Comparison of ENCODE assay signal across 8 cellular contexts in the genomic region with DNA sequence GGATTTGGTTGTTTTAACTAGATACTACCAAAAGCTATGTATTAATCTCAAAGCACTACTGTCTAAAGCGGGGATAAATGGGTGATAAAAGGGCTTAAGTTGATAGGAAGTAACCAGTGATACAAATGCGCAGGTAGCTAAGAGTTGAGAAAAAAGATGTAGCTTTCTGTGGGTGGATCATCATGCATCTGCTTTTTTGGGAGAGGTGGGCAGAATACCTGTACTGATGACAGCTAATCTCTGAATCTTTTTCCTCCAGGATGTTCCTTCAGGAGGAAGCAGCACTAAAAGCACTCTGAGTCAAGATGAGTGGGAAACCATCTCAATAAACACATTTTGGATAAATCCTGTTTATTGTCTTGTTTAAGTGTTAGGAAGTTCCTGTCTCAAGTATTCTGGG. TPM values are rescaled to one million over a fixed set of nuclear protein-coding genes. Genes with fewer than 3 reads are reported as not detected.
DNase-seq lines count a peak whose midpoint lies in the region; ATAC-seq, FAIRE-seq and TF ChIP-seq lines count a peak whose summit lies in the region.

No MANE protein-coding gene starts in this region.

- ATAC-seq in left ventricle myocardium superior (no peak), GM12878 (no peak), memory B cell (ENCODE audit: low read depth) (no peak), GM19351 (IDR thresholded peaks at IDR 0.05; ENCODE audit: unreplicated experiment) (no peak)

- peaks cover 31% of the 10 kb centered on the region for H3K36me3 Mint-ChIP-seq in memory B cell

- no peak for TF ChIP-seq CTCF in cardiac muscle cell (IDR thresholded peaks at IDR 0.05; ENCODE audit: low read depth, low read length)
- no peak for TF ChIP-seq CTCF in GM12878 (IDR thresholded peaks at IDR 0.05 in 2 of 3, conservative IDR thresholded peaks at IDR 0.05 in 1 of 3; ENCODE audit: control insufficient read depth in 2 of 3, extremely low read depth in 1 of 3, insufficient read depth in 1 of 3, low read depth in 3 of 3, low read length in 3 of 3)

- H3K27ac ChIP-seq in cardiac muscle cell (peak overlapping the region; percentile 39), GM12878 (ENCODE audit: control insufficient read depth, insufficient read depth) (peak overlapping the region; percentile 96), urinary bladder (ENCODE audit: low read depth) (peak overlapping the region; percentile 23)

- H3K27me3 ChIP-seq in cardiac muscle cell (no peaks in the 10 kb centered on the region), GM12878 (replicated peaks in 1 of 2; ENCODE audit: control insufficient read depth in 2 of 2, insufficient read depth in 2 of 2, low read length in 1 of 2) (no peaks in the 10 kb centered on the region)

- DNase-seq in cardiac muscle cell (ENCODE audit: low read depth in 1 of 2, low spot score in 1 of 2) (no peak), left ventricle myocardium superior (no peak), GM12878 (ENCODE audit: low read depth, low spot score) (no peak), memory B cell (ENCODE audit: low spot score in 2 of 2) (no peak), occipital lobe (lab: John Stamatoyannopoulos, UW) (no peak), NCI-H510A (lab: John Stamatoyannopoulos, UW) (no peak)

- H3K4me1 Mint-ChIP-seq in memory B cell: peaks cover 22% of the 10 kb centered on the region

- intact Hi-C loops in left ventricle myocardium superior (cut with micrococcal nuclease): loop anchor here (10.0 kb wide), 1 partner anchor 193 kb away; no protein-coding TSS in a partner anchor
- intact Hi-C loops in GM12878 (cut with micrococcal nuclease; ENCODE audit: unreplicated experiment): loop anchor here (2.0 to 5.0 kb wide), 2 partner anchors 190 to 281 kb away; partner anchors contain the start of gene HAX1

- RAD21 ChIA-PET in GM12878 (lab: Charles Lee; ENCODE audit: unreplicated experiment): interaction anchor here (1.4 to 2.3 kb wide), 2 partner anchors 13 to 25 kb away, joined by 3 to 10 read pairs; partner anchors contain the start of gene CREB3L4

- H3K79me2 ChIP-seq in GM12878 (ENCODE audit: control insufficient read depth, insufficient read depth, low read length): peaks cover 25% of the 10 kb centered on the region

- H3K27me3 Mint-ChIP-seq in memory B cell: no peaks in the 10 kb centered on the region

- SMC1A ChIA-PET in GM12878 (lab: Charles Lee; ENCODE audit: uncharacterized antibody, unreplicated experiment): interaction anchor here (1.1 to 1.5 kb wide), 4 partner anchors 17 to 227 kb away, joined by 3 to 5 read pairs (median 4); no protein-coding TSS in a partner anchor

- 68% methylated on average over 2 of the region's 2 CpGs for WGBS in GM12878 (ENCODE audit: insufficient coverage, insufficient replicate concordance, low lambda C conversion rate, missing lambda C conversion rate)
- 91% methylated on average over 2 of the region's 2 CpGs for WGBS in urinary bladder

- CTCF ChIA-PET in GM12878 (lab: Yijun Ruan, JAX): interaction anchor here (1.4 kb wide), 1 partner anchor 481 kb away, joined by 3 read pairs; no protein-coding TSS in a partner anchor

- POLR2A ChIA-PET in GM12878 (lab: Charles Lee): interaction anchor here (0.6 to 3.8 kb wide), 7 partner anchors 8 to 199 kb away, joined by 3 to 26 read pairs (median 3); partner anchors contain the start of gene JTB

- H4K20me1 ChIP-seq in GM12878 (ENCODE audit: control insufficient read depth, insufficient read depth): no peaks in the 10 kb centered on the region

- H3K9me3 ChIP-seq in cardiac muscle cell (ENCODE audit: low read depth): no peaks in the 10 kb centered on the region
- H3K9me3 ChIP-seq in GM12878 (replicated peaks; ENCODE audit: control insufficient read depth, insufficient read depth, low read length): no peaks in the 10 kb centered on the region

- TF ChIP-seq EP300 in GM12878 (IDR thresholded peaks at IDR 0.05; ENCODE audit: borderline replicate concordance in 1 of 2, control insufficient read depth in 1 of 2, low read depth in 2 of 2, low read length in 2 of 2): no peak

- peak overlapping the region; percentile 100 for H3K27ac Mint-ChIP-seq in memory B cell

- no peak for TF ChIP-seq RAD21 in GM12878 (IDR thresholded peaks at IDR 0.05; ENCODE audit: insufficient read depth, low read depth, low read length)

- H3K4me3 Mint-ChIP-seq in memory B cell: peak overlapping the region; percentile 98

- no peak overlapping the region for H2AFZ ChIP-seq in GM12878 (ENCODE audit: control insufficient read depth, low read depth, low read length)

- peak overlapping the region; percentile 89 for H3K4me2 ChIP-seq in GM12878 (ENCODE audit: control insufficient read depth, insufficient read depth)

- H3K4me3 ChIP-seq in cardiac muscle cell: peak overlapping the region; percentile 82
- peak overlapping the region; percentile 86 for H3K4me3 ChIP-seq in GM12878
- H3K4me3 ChIP-seq in urinary bladder (ENCODE audit: low read depth, low read length): peak overlapping the region; percentile 84

- peak overlapping the region; percentile 98 for H3K9ac ChIP-seq in GM12878 (ENCODE audit: control insufficient read depth, insufficient read depth, low read length)

- H3K36me3 ChIP-seq in cardiac muscle cell: peaks cover 16% of the 10 kb centered on the region
- peaks cover 0 to 16% of the 10 kb centered on the region in 2 experiments; a peak in 3 of 4 replicates for H3K36me3 ChIP-seq in GM12878 (ENCODE audit: control insufficient read depth in 2 of 2, insufficient read depth in 2 of 2, low read length in 1 of 2)
- peaks cover 4% of the 10 kb centered on the region for H3K36me3 ChIP-seq in urinary bladder (ENCODE audit: insufficient read depth)

- no peak for FAIRE-seq in GM12878 (lab: Jason Lieb, UNC)

- in situ Hi-C loops in GM12878 (cut with MboI): loop anchor here (5.0 to 10.0 kb wide), 2 partner anchors 280 to 487 kb away; partner anchors contain the start of gene HAX1

- H3K4me1 ChIP-seq in cardiac muscle cell (ENCODE audit: low read depth): peaks cover 8% of the 10 kb centered on the region
- peaks cover 9% of the 10 kb centered on the region for H3K4me1 ChIP-seq in GM12878 (ENCODE audit: control insufficient read depth, insufficient read depth, low read length)
- H3K4me1 ChIP-seq in urinary bladder (ENCODE audit: insufficient read depth): peaks cover 2% of the 10 kb centered on the region

- TF ChIP-seq POLR2A in GM12878 (IDR thresholded peaks at IDR 0.05; ENCODE audit: low read depth, low read length): no peak

- H3K9me3 Mint-ChIP-seq in memory B cell: no peaks in the 10 kb centered on the region

- no TSS peak for BruUV-seq in GM12878 (replicated peaks; lab: Mats Ljungman, UMichigan)

RNA-seq across cellular contexts. Expression of gene RPS27, which starts 1.2 kb away (rescaled TPM):
- 1,187 and 1,533 TPM in 2 replicates for total RNA-seq in cardiac muscle cell
- polyA plus RNA-seq in cardiac muscle cell: 1,020 and 1,321 TPM in 2 replicates
- 917 TPM for total RNA-seq in left ventricle myocardium superior
- total RNA-seq in GM12878 (2013; cell fraction: nucleolus; rRNA removed): 225 and 307 TPM in 2 replicates
- 5,288 and 5,830 TPM in 2 replicates for total RNA-seq in GM12878 (2014; rRNA removed)
- total RNA-seq in GM12878 (2014; rRNA removed; fragmentation: Illumina TruSeq; extraction: Trizol): 9,122 and 9,683 TPM in 2 replicates
- total RNA-seq in GM12878 (2021): 2,708 and 2,801 TPM in 2 replicates
- polyA plus RNA-seq in GM12878 (2011; ENCODE audit: low read depth): 7,877 TPM
- 8,626 and 8,787 TPM in 2 replicates for polyA plus RNA-seq in GM12878 (2011; rRNA removed)
- polyA plus RNA-seq in GM12878 (2011; cell fraction: cytosol; rRNA removed): 5,415 and 5,719 TPM in 2 replicates
- polyA plus RNA-seq in GM12878 (2011; cell fraction: nucleus; rRNA removed): 1,388 and 2,538 TPM in 2 replicates
- 15,754 and 16,740 TPM in 2 replicates for polyA plus RNA-seq in GM12878 (2012)
- 13,800 and 18,255 TPM in 2 replicates for polyA plus RNA-seq in GM12878 (2014; fragmentation: Illumina TruSeq; extraction: Trizol)
- over 10,000 TPM in 1 of 2 experiments, 1,000 to 10,000 TPM in 1; 9,903 to 14,234 TPM for polyA plus RNA-seq in GM12878 (2014; fragmentation: Nextera tagmentation; extraction: Ambion mirVana)
- polyA plus RNA-seq in GM12878 (2014; rRNA removed): 8,943 and 9,277 TPM in 2 replicates
- polyA plus RNA-seq in GM12878 (2016; fragmentation: Nextera tagmentation; extraction: Ambion mirVana): 1,000 to 10,000 TPM; 3,244 to 3,511 TPM
- polyA minus RNA-seq in GM12878 (2011; rRNA and poly(A)+ RNA removed): 620 and 1,060 TPM in 2 replicates
- 286 and 348 TPM in 2 replicates for polyA minus RNA-seq in GM12878 (2011; cell fraction: cytosol; rRNA and poly(A)+ RNA removed)
- polyA minus RNA-seq in GM12878 (2011; cell fraction: nucleus; rRNA and poly(A)+ RNA removed): 366 and 428 TPM in 2 replicates
- 3,498 TPM for total RNA-seq in urinary bladder
- polyA plus RNA-seq in urinary bladder: 10,997 TPM
- 2,161 TPM for total RNA-seq in occipital lobe

RNA-seq across cellular contexts. Expression of gene RAB13, which starts 5.7 kb away (rescaled TPM):
- 30.6 and 37.6 TPM in 2 replicates for total RNA-seq in cardiac muscle cell
- 90.6 and 108 TPM in 2 replicates for polyA plus RNA-seq in cardiac muscle cell
- total RNA-seq in left ventricle myocardium superior: 55.1 TPM
- 3.7 and 3.8 TPM in 2 replicates for total RNA-seq in GM12878 (2013; cell fraction: nucleolus; rRNA removed)
- 4.6 and 5.9 TPM in 2 replicates for total RNA-seq in GM12878 (2014; rRNA removed)
- total RNA-seq in GM12878 (2014; rRNA removed; fragmentation: Illumina TruSeq; extraction: Trizol): 11.0 and 12.4 TPM in 2 replicates
- total RNA-seq in GM12878 (2021): 20.4 and 22.2 TPM in 2 replicates
- 21.7 TPM for polyA plus RNA-seq in GM12878 (2011; ENCODE audit: low read depth)
- polyA plus RNA-seq in GM12878 (2011; rRNA removed): 0.75 and 0.86 TPM in 2 replicates
- 0.32 and 0.57 TPM in 2 replicates for polyA plus RNA-seq in GM12878 (2011; cell fraction: cytosol; rRNA removed)
- polyA plus RNA-seq in GM12878 (2011; cell fraction: nucleus; rRNA removed): 0.18 and 0.24 TPM in 2 replicates
- polyA plus RNA-seq in GM12878 (2012): 39.2 and 41.9 TPM in 2 replicates
- polyA plus RNA-seq in GM12878 (2014; fragmentation: Illumina TruSeq; extraction: Trizol): 30.7 and 34.1 TPM in 2 replicates
- 10 to 100 TPM in 1 of 2 experiments, 1 to 10 TPM in 1; 7.9 to 17.2 TPM for polyA plus RNA-seq in GM12878 (2014; fragmentation: Nextera tagmentation; extraction: Ambion mirVana)
- 12.7 and 15.5 TPM in 2 replicates for polyA plus RNA-seq in GM12878 (2014; rRNA removed)
- polyA plus RNA-seq in GM12878 (2016; fragmentation: Nextera tagmentation; extraction: Ambion mirVana): 10 to 100 TPM; 16.3 to 19.2 TPM
- polyA minus RNA-seq in GM12878 (2011; rRNA and poly(A)+ RNA removed): 0.29 TPM in 1 of 2 replicates, not detected in the other
- polyA minus RNA-seq in GM12878 (2011; cell fraction: cytosol; rRNA and poly(A)+ RNA removed): 1.1 TPM in 1 of 2 replicates, not detected in the other
- polyA minus RNA-seq in GM12878 (2011; cell fraction: nucleus; rRNA and poly(A)+ RNA removed): 0.48 TPM in 1 of 2 replicates, not detected in the other
- total RNA-seq in urinary bladder: 37.0 TPM
- 192 TPM for polyA plus RNA-seq in urinary bladder
- total RNA-seq in occipital lobe: 7.0 TPM

RNA-seq across cellular contexts. Expression of gene JTB, which starts 14.3 kb away (rescaled TPM):
- total RNA-seq in cardiac muscle cell (161 and 315 TPM in 2 replicates), left ventricle myocardium superior (80.7 TPM), GM12878 (2014; rRNA removed) (265 and 276 TPM in 2 replicates), GM12878 (2014; rRNA removed; fragmentation: Illumina TruSeq; extraction: Trizol) (95.3 and 103 TPM in 2 replicates), GM12878 (2021) (173 and 174 TPM in 2 replicates), urinary bladder (99.5 TPM), occipital lobe (43.0 TPM)
- polyA plus RNA-seq in cardiac muscle cell (137 and 169 TPM in 2 replicates), GM12878 (2011; rRNA removed) (136 and 144 TPM in 2 replicates), GM12878 (2014; fragmentation: Illumina TruSeq; extraction: Trizol) (57.8 and 85.9 TPM in 2 replicates), GM12878 (2014; fragmentation: Nextera tagmentation; extraction: Ambion mirVana) (10 to 100 TPM; 25.0 to 67.7 TPM), GM12878 (2014; rRNA removed) (247 and 255 TPM in 2 replicates), GM12878 (2016; fragmentation: Nextera tagmentation; extraction: Ambion mirVana) (100 to 1,000 TPM; 292 to 298 TPM), urinary bladder (148 TPM)
- 41.3 and 42.6 TPM in 2 replicates for total RNA-seq in GM12878 (2013; cell fraction: nucleolus; rRNA removed)
- polyA plus RNA-seq in GM12878 (2011; ENCODE audit: low read depth): 116 TPM
- 203 and 204 TPM in 2 replicates for polyA plus RNA-seq in GM12878 (2011; cell fraction: cytosol; rRNA removed)
- polyA plus RNA-seq in GM12878 (2011; cell fraction: nucleus; rRNA removed): 103 and 123 TPM in 2 replicates
- polyA plus RNA-seq in GM12878 (2012): 151 and 159 TPM in 2 replicates
- 34.9 and 51.0 TPM in 2 replicates for polyA minus RNA-seq in GM12878 (2011; rRNA and poly(A)+ RNA removed)
- polyA minus RNA-seq in GM12878 (2011; cell fraction: cytosol; rRNA and poly(A)+ RNA removed): 30.6 and 37.3 TPM in 2 replicates
- 20.2 and 24.3 TPM in 2 replicates for polyA minus RNA-seq in GM12878 (2011; cell fraction: nucleus; rRNA and poly(A)+ RNA removed)

RNA-seq across cellular contexts. Expression of gene CREB3L4, which starts 24.1 kb away (rescaled TPM):
- 34.0 and 49.5 TPM in 2 replicates for total RNA-seq in cardiac muscle cell
- polyA plus RNA-seq in cardiac muscle cell: 25.3 and 31.5 TPM in 2 replicates
- total RNA-seq in left ventricle myocardium superior: 5.0 TPM
- total RNA-seq in GM12878 (2013; cell fraction: nucleolus; rRNA removed): 21.5 and 22.0 TPM in 2 replicates
- 14.0 and 15.6 TPM in 2 replicates for total RNA-seq in GM12878 (2014; rRNA removed)
- total RNA-seq in GM12878 (2014; rRNA removed; fragmentation: Illumina TruSeq; extraction: Trizol): 11.6 and 12.2 TPM in 2 replicates
- total RNA-seq in GM12878 (2021): 10.9 and 11.3 TPM in 2 replicates
- polyA plus RNA-seq in GM12878 (2011; ENCODE audit: low read depth): 7.8 TPM
- polyA plus RNA-seq in GM12878 (2011; rRNA removed): 9.7 and 11.9 TPM in 2 replicates
- polyA plus RNA-seq in GM12878 (2011; cell fraction: cytosol; rRNA removed): 13.6 and 16.7 TPM in 2 replicates
- 25.1 and 37.1 TPM in 2 replicates for polyA plus RNA-seq in GM12878 (2011; cell fraction: nucleus; rRNA removed)
- polyA plus RNA-seq in GM12878 (2012): 10.0 and 13.9 TPM in 2 replicates
- polyA plus RNA-seq in GM12878 (2014; fragmentation: Illumina TruSeq; extraction: Trizol): 10.0 and 12.5 TPM in 2 replicates
- 10 to 100 TPM in 1 of 2 experiments, 1 to 10 TPM in 1; 9.7 to 12.9 TPM for polyA plus RNA-seq in GM12878 (2014; fragmentation: Nextera tagmentation; extraction: Ambion mirVana)
- 13.1 and 13.4 TPM in 2 replicates for polyA plus RNA-seq in GM12878 (2014; rRNA removed)
- polyA plus RNA-seq in GM12878 (2016; fragmentation: Nextera tagmentation; extraction: Ambion mirVana): 10 to 100 TPM; 11.2 to 11.9 TPM
- polyA minus RNA-seq in GM12878 (2011; rRNA and poly(A)+ RNA removed): 14.5 and 23.8 TPM in 2 replicates
- 4.8 and 4.9 TPM in 2 replicates for polyA minus RNA-seq in GM12878 (2011; cell fraction: cytosol; rRNA and poly(A)+ RNA removed)
- 9.6 and 14.0 TPM in 2 replicates for polyA minus RNA-seq in GM12878 (2011; cell fraction: nucleus; rRNA and poly(A)+ RNA removed)
- total RNA-seq in urinary bladder: 8.7 TPM
- polyA plus RNA-seq in urinary bladder: 12.2 TPM
- total RNA-seq in occipital lobe: 7.2 TPM

RNA-seq across cellular contexts. Expression of gene SLC39A1, which starts 28.5 kb away (rescaled TPM):
- 75.8 and 83.4 TPM in 2 replicates for total RNA-seq in cardiac muscle cell
- polyA plus RNA-seq in cardiac muscle cell: 71.2 and 72.6 TPM in 2 replicates
- total RNA-seq in left ventricle myocardium superior: 45.8 TPM
- total RNA-seq in GM12878 (2013; cell fraction: nucleolus; rRNA removed): 77.9 and 89.0 TPM in 2 replicates
- total RNA-seq in GM12878 (2014; rRNA removed): 78.0 and 79.1 TPM in 2 replicates
- 48.7 and 51.2 TPM in 2 replicates for total RNA-seq in GM12878 (2014; rRNA removed; fragmentation: Illumina TruSeq; extraction: Trizol)
- 67.7 and 68.3 TPM in 2 replicates for total RNA-seq in GM12878 (2021)
- 33.2 TPM for polyA plus RNA-seq in GM12878 (2011; ENCODE audit: low read depth)
- polyA plus RNA-seq in GM12878 (2011; rRNA removed): 61.1 and 79.6 TPM in 2 replicates
- polyA plus RNA-seq in GM12878 (2011; cell fraction: cytosol; rRNA removed): 116 and 131 TPM in 2 replicates
- 60.2 and 80.5 TPM in 2 replicates for polyA plus RNA-seq in GM12878 (2011; cell fraction: nucleus; rRNA removed)
- 55.5 and 66.2 TPM in 2 replicates for polyA plus RNA-seq in GM12878 (2012)
- 58.5 and 64.0 TPM in 2 replicates for polyA plus RNA-seq in GM12878 (2014; fragmentation: Illumina TruSeq; extraction: Trizol)
- polyA plus RNA-seq in GM12878 (2014; fragmentation: Nextera tagmentation; extraction: Ambion mirVana): 10 to 100 TPM in 1 of 2 experiments, 1 to 10 TPM in 1; 8.8 to 20.6 TPM
- polyA plus RNA-seq in GM12878 (2014; rRNA removed): 77.0 and 77.2 TPM in 2 replicates
- polyA plus RNA-seq in GM12878 (2016; fragmentation: Nextera tagmentation; extraction: Ambion mirVana): 10 to 100 TPM; 88.9 to 98.6 TPM
- 63.3 and 106 TPM in 2 replicates for polyA minus RNA-seq in GM12878 (2011; rRNA and poly(A)+ RNA removed)
- polyA minus RNA-seq in GM12878 (2011; cell fraction: cytosol; rRNA and poly(A)+ RNA removed): 31.5 and 35.2 TPM in 2 replicates
- 30.1 and 33.3 TPM in 2 replicates for polyA minus RNA-seq in GM12878 (2011; cell fraction: nucleus; rRNA and poly(A)+ RNA removed)
- total RNA-seq in urinary bladder: 42.6 TPM
- 121 TPM for polyA plus RNA-seq in urinary bladder
- total RNA-seq in occipital lobe: 30.9 TPM

Comparison
In these comparisons a context has a peak if more than half of its experiments do, and no peak if none do; other contexts are left out.
1. H3K27ac ChIP-seq: peak in every context shown above with its lines; median percentile 96 in GM12878; 39 in cardiac muscle cell; 23 in urinary bladder.